Comparison of ENCODE assay signal across 18 cellular contexts in genomic region chr3:31909455-31909854, GRCh38.
"Had no signal": no experiment of that assay in that cellular context is flagged by ENCODE, and none has a peak within 500 bp of the region (broad histone marks: within the 10 kb centered on the region; RNA-seq: fewer than 3 reads in every experiment).

No MANE protein-coding gene starts in this region.

- H3K9me3 ChIP-seq: body of pancreas, colonic mucosa, prostate gland, right atrium auricular region, suprapubic skin, transverse colon, vagina had no signal

- H3K36me3 ChIP-seq: colonic mucosa, neural progenitor cell, prostate gland, right atrium auricular region, suprapubic skin, transverse colon, vagina had no signal

- H3K27ac ChIP-seq: body of pancreas, colonic mucosa, foreskin keratinocyte, neural progenitor cell, prostate gland, right atrium auricular region, suprapubic skin, transverse colon, vagina had no signal

- H3K4me1 ChIP-seq: colonic mucosa, prostate gland, vagina had no signal

- DNase-seq: activated CD4-positive, alpha-beta memory T cell treated with anti-CD3 and anti-CD28 coated beads, Interleukin-2, amount 10 ng/mL, durations not matched to agents 7 days and 5 days; activated CD4-positive, alpha-beta T cell treated with anti-CD3 and anti-CD28 coated beads for 4 hours; activated CD8-positive, alpha-beta memory T cell treated with anti-CD3 and anti-CD28 coated beads, Interleukin-2, amount 10 ng/mL, durations not matched to agents 7 days and 5 days; activated naive CD8-positive, alpha-beta T cell treated with anti-CD3 and anti-CD28 coated beads, Interleukin-2, amount 10 ng/mL, durations not matched to agents 7 days and 5 days; body of pancreas; colonic mucosa; endodermal cell; foreskin keratinocyte; stimulated activated CD4-positive, alpha-beta T cell treated with anti-CD3 and anti-CD28 coated beads, Interleukin-2, amount 100 ng/mL, for 24 hours; T-helper 17 cell; transverse colon had no signal

- ATAC-seq: activated CD8-positive, alpha-beta memory T cell treated with anti-CD3 and anti-CD28 coated beads, Interleukin-2, amount 10 ng/mL, durations not matched to agents 7 days and 5 days; body of pancreas; foreskin keratinocyte; left lobe of liver; T-helper 17 cell had no signal

- H3K9ac ChIP-seq: neural progenitor cell had no signal

- H3K4me3 ChIP-seq: body of pancreas, colonic mucosa, neural progenitor cell, prostate gland, right atrium auricular region, suprapubic skin, transverse colon, vagina had no signal

- FAIRE-seq: keratinocyte had no signal

- H3K27me3 ChIP-seq: body of pancreas, colonic mucosa, foreskin keratinocyte, neural progenitor cell, right atrium auricular region, suprapubic skin, transverse colon, vagina had no signal
